ENCODE assay signal across 24 cellular contexts in genomic region chr12:79448816-79449215, GRCh38.
"Had no signal": no experiment of that assay in that cellular context is flagged by ENCODE, and none has a peak within 500 bp of the region (broad histone marks: within the 10 kb centered on the region; RNA-seq: fewer than 3 reads in every experiment).

No MANE protein-coding gene starts in this region.

- H3K27me3 Mint-ChIP-seq: natural killer cell treated with Interleukin-12 subunit alpha and Interleukin-12 subunit beta and Interleukin-15 and Interleukin-18, amount 100 ng/mL, for 72 hours; type B pancreatic cell had no signal

- DNase-seq: effector CD8-positive, alpha-beta T cell; foreskin melanocyte; head of caudate nucleus; kidney; left cardiac atrium; left ventricle myocardium superior; mesenchymal stem cell; midbrain; nucleus accumbens; pancreas; psoas muscle; retina; right lobe of liver; stimulated activated CD4-positive, alpha-beta T cell treated with anti-CD3 and anti-CD28 coated beads, Interleukin-2, amount 100 ng/mL, for 24 hours; stimulated activated naive CD4-positive, alpha-beta T cell; stomach; substantia nigra had no signal

- H3K36me3 Mint-ChIP-seq: natural killer cell treated with Interleukin-12 subunit alpha and Interleukin-12 subunit beta and Interleukin-15 and Interleukin-18, amount 100 ng/mL, for 72 hours had no signal

- FAIRE-seq: kidney, pancreas, urothelium cell line had no signal

- H2AFZ ChIP-seq: hepatocyte, neural progenitor cell had no signal

- H3K9me3 ChIP-seq: pancreas, psoas muscle, right lobe of liver, stomach had no signal

- H3K4me3 ChIP-seq: coronary artery, hepatocyte, lung, neural progenitor cell, pancreas, psoas muscle, right lobe of liver, stomach had no signal

- ATAC-seq: left cardiac atrium; left ventricle myocardium superior; natural killer cell treated with Interleukin-12 subunit alpha and Interleukin-12 subunit beta and Interleukin-15 and Interleukin-18, amount 100 ng/mL, for 72 hours; pancreas; psoas muscle; right lobe of liver had no signal

- H3K27ac ChIP-seq: coronary artery, hepatocyte, neural progenitor cell, pancreas, psoas muscle, right lobe of liver, stomach had no signal

- H3K36me3 ChIP-seq: pancreas, right lobe of liver, stomach had no signal

- H3K4me1 ChIP-seq: neural progenitor cell, pancreas, psoas muscle, right lobe of liver had no signal

- H3K27me3 ChIP-seq: hepatocyte, neural progenitor cell, pancreas, right lobe of liver, stomach had no signal

- H3K9ac ChIP-seq: neural progenitor cell had no signal

- H3K4me2 ChIP-seq: hepatocyte, neural progenitor cell had no signal

- H3K9me3 Mint-ChIP-seq: natural killer cell treated with Interleukin-12 subunit alpha and Interleukin-12 subunit beta and Interleukin-15 and Interleukin-18, amount 100 ng/mL, for 72 hours; neural progenitor cell; type B pancreatic cell had no signal

- H3K79me2 ChIP-seq: hepatocyte had no signal

- H3K4me3 Mint-ChIP-seq: natural killer cell treated with Interleukin-12 subunit alpha and Interleukin-12 subunit beta and Interleukin-15 and Interleukin-18, amount 100 ng/mL, for 72 hours; neural progenitor cell; type B pancreatic cell had no signal

- H3K27ac Mint-ChIP-seq: natural killer cell treated with Interleukin-12 subunit alpha and Interleukin-12 subunit beta and Interleukin-15 and Interleukin-18, amount 100 ng/mL, for 72 hours; neural progenitor cell; type B pancreatic cell had no signal
